16 cellular contexts compared by ENCODE assay signal in the genomic region with DNA sequence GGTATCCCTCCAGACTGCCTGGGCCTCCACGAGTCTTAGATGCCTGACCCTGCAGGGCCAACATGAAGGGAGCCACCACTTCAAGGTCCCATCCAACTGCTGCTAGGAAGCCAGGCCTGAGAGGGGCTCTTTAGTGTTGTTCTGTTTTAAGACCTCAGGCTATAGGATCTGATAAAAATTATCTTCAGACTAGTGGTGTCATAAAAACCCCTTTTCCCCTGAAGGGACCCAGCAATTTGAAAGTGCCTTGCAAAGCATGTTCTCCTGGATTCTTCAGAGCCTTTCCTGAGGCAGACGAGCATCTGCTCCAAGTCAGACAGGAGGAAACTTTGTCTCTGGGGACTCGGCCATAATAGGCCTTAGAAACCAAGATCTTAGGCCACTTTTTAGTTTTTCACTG.
"Had no signal": no experiment of that assay in that cellular context is flagged by ENCODE, and none has a peak within 500 bp of the region (broad histone marks: within the 10 kb centered on the region; RNA-seq: fewer than 3 reads in every experiment).

No MANE protein-coding gene starts in this region.

- H3K27ac ChIP-seq: colonic mucosa, left ventricle myocardium inferior, tibial artery, vagina had no signal

- H3K36me3 ChIP-seq: colonic mucosa, left ventricle myocardium inferior, tibial artery, vagina had no signal

- DNase-seq: activated CD4-positive, alpha-beta T cell treated with anti-CD3 and anti-CD28 coated beads for 1 hour; activated CD4-positive, alpha-beta T cell treated with anti-CD3 and anti-CD28 coated beads, Interleukin-2, amount 50 U/mL, for 4 hours; activated gamma-delta T cell treated with Interleukin-2 at 50 U/mL for 16 hours; colonic mucosa; erythroblast; foreskin melanocyte; left ventricle myocardium inferior; mammary epithelial cell; midbrain; occipital lobe; retina; stimulated activated naive CD4-positive, alpha-beta T cell; tibial artery had no signal

- H3K27me3 Mint-ChIP-seq: activated naive CD8-positive, alpha-beta T cell had no signal

- H3K27me3 ChIP-seq: colonic mucosa, tibial artery, vagina had no signal

- H3K27ac Mint-ChIP-seq: activated naive CD8-positive, alpha-beta T cell had no signal

- H3K4me3 Mint-ChIP-seq: activated naive CD8-positive, alpha-beta T cell; nephron had no signal

- H3K4me1 ChIP-seq: colonic mucosa had no signal

- H3K9me3 ChIP-seq: colonic mucosa, left ventricle myocardium inferior, tibial artery, vagina had no signal

- H3K4me3 ChIP-seq: colonic mucosa, left ventricle myocardium inferior, tibial artery, vagina had no signal
